In genomic region chr3:3701949-3702348, GRCh38 we compare ENCODE assay signal across 35 cellular contexts.
DNase-seq lines count a peak whose midpoint lies in the region; TF ChIP-seq lines count a peak whose summit lies in the region.
"Had no signal": no experiment of that assay in that cellular context is flagged by ENCODE, and none has a peak within 500 bp of the region (broad histone marks: within the 10 kb centered on the region; RNA-seq: fewer than 3 reads in every experiment).

No MANE protein-coding gene starts in this region.

- no peak overlapping the region for H3K4me2 ChIP-seq in mesendoderm (ENCODE audit: low read length)
- H3K4me2 ChIP-seq: A549; BLaER1; BLaER1 treated with 17β-estradiol and CSF1 and Interleukin-3, amounts not matched to agents 10 nM and 100 nM had no signal

- H2AK5ac ChIP-seq in mesendoderm (ENCODE audit: low read length) = no peak overlapping the region

- H3K4me1 Mint-ChIP-seq in progenitor cell of endocrine pancreas (ENCODE audit: low read depth) = peaks cover 28% of the 10 kb centered on the region
- H3K4me1 Mint-ChIP-seq: B cell; CD14-positive monocyte; CD4-positive, alpha-beta memory T cell; CD4-positive, CD25-positive, alpha-beta regulatory T cell; CD8-positive, alpha-beta memory T cell had no signal

- H3K4me3 ChIP-seq in esophagus muscularis mucosa (no peak overlapping the region), mesendoderm (ENCODE audit: low read length) (no peak overlapping the region)
- H3K4me3 ChIP-seq: A549; BLaER1; BLaER1 treated with 17β-estradiol and CSF1 and Interleukin-3, amounts not matched to agents 10 nM and 100 nM had no signal

- H2BK120ac ChIP-seq in mesendoderm (ENCODE audit: low read depth, low read length) = no peak overlapping the region

- H3K36me3 Mint-ChIP-seq in progenitor cell of endocrine pancreas (ENCODE audit: insufficient read depth) = no peaks in the 10 kb centered on the region
- H3K36me3 Mint-ChIP-seq: CD14-positive monocyte; CD4-positive, alpha-beta memory T cell; CD4-positive, CD25-positive, alpha-beta regulatory T cell; CD8-positive, alpha-beta memory T cell; CD8-positive, alpha-beta T cell had no signal

- intact Hi-C loops in esophagus muscularis mucosa (cut with DNase I) = no loop called here

- H3K27ac Mint-ChIP-seq in progenitor cell of endocrine pancreas = peak overlapping the region; percentile 6
- H3K27ac Mint-ChIP-seq: B cell; CD4-positive, alpha-beta memory T cell; CD4-positive, alpha-beta T cell; CD4-positive, CD25-positive, alpha-beta regulatory T cell; CD8-positive, alpha-beta memory T cell; CD8-positive, alpha-beta T cell had no signal

- peaks cover 0 to 8% (median 6%) of the 10 kb centered on the region in 4 donors for H3K4me1 ChIP-seq in esophagus muscularis mucosa
- no peaks in the 10 kb centered on the region for H3K4me1 ChIP-seq in mesendoderm (ENCODE audit: control insufficient read depth, low read depth, low read length)
- H3K4me1 ChIP-seq: A549; BE2C; BLaER1; BLaER1 treated with 17β-estradiol and CSF1 and Interleukin-3, amounts not matched to agents 10 nM and 100 nM had no signal

- TF ChIP-seq CTCF in esophagus muscularis mucosa (IDR thresholded peaks at IDR 0.05) (no peak), progenitor cell of endocrine pancreas (IDR thresholded peaks at IDR 0.05; ENCODE audit: unreplicated experiment) (no peak)

- H3K9me3 Mint-ChIP-seq in progenitor cell of endocrine pancreas (ENCODE audit: low read depth) = peaks cover 8% of the 10 kb centered on the region
- H3K9me3 Mint-ChIP-seq: CD4-positive, alpha-beta memory T cell; CD4-positive, alpha-beta T cell; CD8-positive, alpha-beta T cell had no signal

- no peaks in the 10 kb centered on the region for H3K27me3 ChIP-seq in esophagus muscularis mucosa
- H3K27me3 ChIP-seq in mesendoderm (ENCODE audit: insufficient read depth, low read length, poor library complexity) = no peaks in the 10 kb centered on the region
- H3K27me3 ChIP-seq: BE2C; BLaER1; BLaER1 treated with 17β-estradiol and CSF1 and Interleukin-3, amounts not matched to agents 10 nM and 100 nM had no signal

- no peaks in the 10 kb centered on the region for H3K36me3 ChIP-seq in esophagus muscularis mucosa
- H3K36me3 ChIP-seq in mesendoderm (ENCODE audit: control insufficient read depth, insufficient read depth, low read length) = no peaks in the 10 kb centered on the region
- H3K36me3 ChIP-seq: BE2C; BLaER1; BLaER1 treated with 17β-estradiol and CSF1 and Interleukin-3, amounts not matched to agents 10 nM and 100 nM had no signal

- H3K79me2 ChIP-seq in mesendoderm (ENCODE audit: control insufficient read depth, insufficient read depth, low read length) = no peaks in the 10 kb centered on the region

- no peak overlapping the region for H3K56ac ChIP-seq in mesendoderm (ENCODE audit: low read length)

- WGBS in esophagus muscularis mucosa = 86% methylated on average over 5 of the region's 5 CpGs
- no CpG with 5 or more reads among the region's 5 CpGs for WGBS in mesendoderm (ENCODE audit: extremely low coverage, insufficient coverage, low lambda C conversion rate)

- no peak for TF ChIP-seq EP300 in esophagus muscularis mucosa (IDR thresholded peaks at IDR 0.05)

- peak overlapping the region; percentile 36 for H2BK15ac ChIP-seq in mesendoderm (replicated peaks; ENCODE audit: low read depth)

- no peak overlapping the region for H3K9ac ChIP-seq in mesendoderm (ENCODE audit: low read length)
- H3K9ac ChIP-seq: BLaER1; BLaER1 treated with 17β-estradiol and CSF1 and Interleukin-3, amounts not matched to agents 10 nM and 100 nM had no signal

- no peak overlapping the region for H3K27ac ChIP-seq in esophagus muscularis mucosa (replicated peaks in 1 of 4)
- H3K27ac ChIP-seq in mesendoderm (ENCODE audit: low read depth, low read length) = no peak overlapping the region
- H3K27ac ChIP-seq: 22Rv1; A549; BLaER1; BLaER1 treated with 17β-estradiol and CSF1 and Interleukin-3, amounts not matched to agents 10 nM and 100 nM; C4-2B had no signal

- TF ChIP-seq POLR2A in esophagus muscularis mucosa (IDR thresholded peaks at IDR 0.05; ENCODE audit: low read depth) = no peak

- H3K23ac ChIP-seq in mesendoderm (ENCODE audit: low read length) = no peak overlapping the region

- no peak overlapping the region for H3K4me3 Mint-ChIP-seq in progenitor cell of endocrine pancreas (ENCODE audit: low read depth)
- H3K4me3 Mint-ChIP-seq: B cell; CD14-positive monocyte; CD4-positive, alpha-beta memory T cell; CD4-positive, alpha-beta T cell; CD4-positive, CD25-positive, alpha-beta regulatory T cell; CD8-positive, alpha-beta memory T cell; CD8-positive, alpha-beta T cell had no signal

- no peak overlapping the region for H3K18ac ChIP-seq in mesendoderm (ENCODE audit: low read length)

- no peaks in the 10 kb centered on the region for H3K9me3 ChIP-seq in esophagus muscularis mucosa
- H3K9me3 ChIP-seq: A549, BE2C, BLaER1, Caco-2 had no signal

- H3K79me1 ChIP-seq in mesendoderm (ENCODE audit: low read length) = no peaks in the 10 kb centered on the region

- DNase-seq in esophagus muscularis mucosa (ENCODE audit: extremely low spot score) (peak; percentile 10), mesendoderm (no peak), progenitor cell of endocrine pancreas (ENCODE audit: low spot score, unreplicated experiment) (no peak), putamen (ENCODE audit: low spot score) (peak; percentile 68), NCI-H510A treated with DMSO at 0.1 percent for 48 hours (lab: John Stamatoyannopoulos, UW) (no peak)
- no peak for DNase-seq in stimulated activated CD8-positive, alpha-beta memory T cell treated with anti-CD3 and anti-CD28 coated beads, Interleukin-4, amount 100 ng/mL, for 48 hours
- no peak for DNase-seq in activated naive CD4-positive, alpha-beta T cell treated with anti-CD3 and anti-CD28 coated beads, Interleukin-2, amount 50 U/mL, for 16 hours
- no peak for DNase-seq in central memory CD4-positive, alpha-beta T cell
- DNase-seq: 8988T; ACHN; AML-193; BE2C; C1 segment of cervical spinal cord; Caco-2; Calu3; CD4-positive, alpha-beta memory T cell; CD4-positive, alpha-beta T cell; CD4-positive, CD25-positive, alpha-beta regulatory T cell; CD8-positive, alpha-beta memory T cell; CD8-positive, alpha-beta T cell; COR-L47; DMS 273 treated with DMSO at 0.1 percent for 48 hours; DMS153; DMS53; DMS79; DMS79 treated with DMSO at 0.1 percent for 48 hours; DND-41; EL had no signal

- no peak overlapping the region for H3K4ac ChIP-seq in mesendoderm (ENCODE audit: low read depth, low read length)

- H4K8ac ChIP-seq in mesendoderm (ENCODE audit: low read depth, low read length) = no peak overlapping the region

- H2BK5ac ChIP-seq in mesendoderm (ENCODE audit: low read length) = no peak overlapping the region

- no peak overlapping the region for H4K5ac ChIP-seq in mesendoderm (ENCODE audit: low read length)

- H3K27me3 Mint-ChIP-seq in progenitor cell of endocrine pancreas = no peaks in the 10 kb centered on the region
- H3K27me3 Mint-ChIP-seq: B cell; CD4-positive, alpha-beta memory T cell; CD4-positive, alpha-beta T cell; CD4-positive, CD25-positive, alpha-beta regulatory T cell had no signal

Comparison
In these comparisons a context has a peak if more than half of its experiments do, and no peak if none do; other contexts are left out.
1. DNase-seq: peak in esophagus muscularis mucosa (single experiment) and putamen (single experiment); none in mesendoderm (single experiment), progenitor cell of endocrine pancreas (single experiment), stimulated activated CD8-positive, alpha-beta memory T cell treated with anti-CD3 and anti-CD28 coated beads, Interleukin-4, amount 100 ng/mL, for 48 hours (single experiment), activated naive CD4-positive, alpha-beta T cell treated with anti-CD3 and anti-CD28 coated beads, Interleukin-2, amount 50 U/mL, for 16 hours (single experiment), NCI-H510A treated with DMSO at 0.1 percent for 48 hours (single experiment) and central memory CD4-positive, alpha-beta T cell (single experiment).